ENCODE assay signal across 1 cellular context in the genomic region with DNA sequence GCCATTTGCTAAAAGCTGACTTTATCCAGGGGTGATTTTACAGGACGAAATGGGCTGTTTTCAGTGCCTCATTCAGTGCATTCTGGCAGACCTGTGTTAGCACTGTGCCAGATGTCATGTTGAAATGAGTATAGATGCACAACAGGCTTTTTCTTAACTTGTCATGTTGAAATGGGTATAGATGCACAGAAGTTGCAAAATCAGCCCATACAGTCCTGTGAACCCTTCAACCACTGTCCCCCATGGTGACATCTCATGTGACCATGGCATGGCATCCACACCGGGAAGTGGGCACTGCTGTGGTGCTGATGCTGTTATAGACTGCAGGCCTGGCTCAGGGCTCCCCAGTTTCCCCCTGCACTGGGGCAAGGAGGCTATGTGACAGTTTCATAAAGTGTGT.
TF ChIP-seq lines count a peak whose summit lies in the region.

No MANE protein-coding gene starts in this region.

TF ChIP-seq in H1, 55 proteins besides CTCF, POLR2A, EP300 and RAD21:
- TF ChIP-seq POLR2AphosphoS5 (IDR thresholded peaks at IDR 0.05; ENCODE audit: low read depth, low read length) (peak; percentile 43; the same call in 1 of the 2 replicates), FOSL1 (IDR thresholded peaks at IDR 0.05; ENCODE audit: insufficient read depth, low read depth, low read length) (no peak)
